ENCODE assay signal across 10 cellular contexts in the genomic region with DNA sequence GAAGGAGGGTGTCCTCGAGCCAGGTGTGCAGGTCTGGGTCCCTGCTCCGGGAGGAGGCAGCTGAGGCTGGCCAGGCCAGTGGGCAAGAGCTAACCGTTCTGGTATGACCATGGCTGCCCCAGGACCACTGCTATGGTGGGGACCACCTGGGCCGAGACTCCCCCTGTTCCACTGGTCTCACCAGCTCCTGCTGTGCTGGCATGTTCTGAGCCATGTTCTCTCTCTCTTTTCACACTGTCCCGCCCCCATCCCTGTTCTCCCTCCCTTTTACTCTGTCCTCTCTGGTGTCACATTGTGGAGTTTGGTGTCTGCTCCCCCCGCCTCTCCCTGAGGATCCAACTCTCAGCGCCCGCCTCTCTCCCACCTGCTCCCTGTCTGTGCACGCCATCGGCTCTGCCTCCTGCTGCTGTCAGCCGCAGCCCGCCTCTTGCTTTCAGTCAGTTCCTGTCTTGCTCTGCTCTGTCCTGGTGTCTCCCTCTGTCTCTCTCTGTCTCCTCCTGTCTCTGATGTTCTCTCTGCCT.
A peak's percentile ranks its signal among the peaks of the same experiment; 100 is the strongest.
DNase-seq lines count a peak whose midpoint lies in the region; ATAC-seq and TF ChIP-seq lines count a peak whose summit lies in the region.
"Had no signal": no experiment of that assay in that cellular context is flagged by ENCODE, and none has a peak within 500 bp of the region (broad histone marks: within the 10 kb centered on the region; RNA-seq: fewer than 3 reads in every experiment).

No MANE protein-coding gene starts in this region.

- H3K27ac ChIP-seq in C4-2B (peak overlapping the region; percentile 41), Panc1 (ENCODE audit: low read length) (no peak overlapping the region), ovary (peak overlapping the region; percentile 25 to 64)
- H3K27ac ChIP-seq: psoas muscle had no signal

- H3K27me3 Mint-ChIP-seq in progenitor cell of endocrine pancreas = peaks cover 4% of the 10 kb centered on the region

- POLR2A ChIA-PET in Panc1 (lab: Charles Lee) = no interaction called here

- ATAC-seq in Panc1 (peak; percentile 33), left ventricle myocardium superior (peak; percentile 13), GM19023 (IDR thresholded peaks at IDR 0.05; ENCODE audit: unreplicated experiment) (no peak)

- H3K4me3 ChIP-seq in Panc1 (ENCODE audit: low read depth in 2 of 2, low read length in 2 of 2) = no peak overlapping the region
- H3K4me3 ChIP-seq in ovary = no peak overlapping the region
- H3K4me3 ChIP-seq: psoas muscle had no signal

- no peak overlapping the region for H3K4me3 Mint-ChIP-seq in progenitor cell of endocrine pancreas (ENCODE audit: low read depth)

- no peak for TF ChIP-seq EP300 in ovary (IDR thresholded peaks at IDR 0.05)

- DNase-seq in Panc1 (ENCODE audit: low read depth, low spot score) (no peak), left ventricle myocardium superior (no peak), ovary (peak in 2 of 5 donors; percentile 29), G401 (ENCODE audit: low spot score) (no peak), progenitor cell of endocrine pancreas (ENCODE audit: low spot score, unreplicated experiment) (no peak), T-helper 1 cell (no peak)
- DNase-seq: KG1 had no signal

- no TSS peak for BruUV-seq in Panc1 (replicated peaks; lab: Mats Ljungman, UMichigan)

- no peaks in the 10 kb centered on the region for H3K4me1 Mint-ChIP-seq in progenitor cell of endocrine pancreas (ENCODE audit: low read depth)

- intact Hi-C loops in Panc1 (cut with micrococcal nuclease; ENCODE audit: unreplicated experiment) (no loop called here), left ventricle myocardium superior (cut with micrococcal nuclease) (loop anchor here (10.0 kb wide), 1 partner anchor 61 kb away; no protein-coding TSS in a partner anchor), ovary (cut with DNase I) (no loop called here)

- H3K4me1 ChIP-seq in Panc1 (ENCODE audit: control insufficient read depth, insufficient read depth, low read length) (0 out of 2 replicates have a peak, but pooled peaks cover 2% of the 10 kb centered on the region), ovary (ENCODE audit: insufficient read depth) (peaks cover 35% of the 10 kb centered on the region)
- H3K4me1 ChIP-seq: psoas muscle had no signal

- no peak for TF ChIP-seq POLR2A in ovary (IDR thresholded peaks at IDR 0.05)

- H3K27me3 ChIP-seq in Panc1 (ENCODE audit: control insufficient read depth, insufficient read depth, low read length) (no peaks in the 10 kb centered on the region), ovary (no peaks in the 10 kb centered on the region)

- no peaks in the 10 kb centered on the region for H3K36me3 Mint-ChIP-seq in progenitor cell of endocrine pancreas (ENCODE audit: insufficient read depth)

- in situ Hi-C loops in Panc1 (cut with HindIII; ENCODE audit: low pct_unique_long_range_greater_than_20kb, low sequenced_read_pairs) (no loop called here), G401 (cut with HindIII; ENCODE audit: low sequenced_read_pairs) (no loop called here)

- peaks cover 6% of the 10 kb centered on the region for H3K9me3 Mint-ChIP-seq in progenitor cell of endocrine pancreas (ENCODE audit: low read depth)

- TF ChIP-seq CTCF in C4-2B (conservative IDR thresholded peaks at IDR 0.05) (no peak), Panc1 (IDR thresholded peaks at IDR 0.05) (no peak), ovary (IDR thresholded peaks at IDR 0.05) (no peak), progenitor cell of endocrine pancreas (IDR thresholded peaks at IDR 0.05; ENCODE audit: unreplicated experiment) (no peak)

- 80 to 92% (median 86%) methylated on average over 12 of the region's 12 CpGs for WGBS in ovary, 3 donors

- H3K36me3 ChIP-seq in Panc1 (ENCODE audit: control insufficient read depth, insufficient read depth, low read length) (no peaks in the 10 kb centered on the region), ovary (no peaks in the 10 kb centered on the region)

- no peak overlapping the region for H3K27ac Mint-ChIP-seq in progenitor cell of endocrine pancreas

- CTCF ChIA-PET in Panc1 (lab: Charles Lee) = no interaction called here

- H3K9me3 ChIP-seq in Panc1 (ENCODE audit: control insufficient read depth, insufficient read depth, low read depth, low read length) (no peaks in the 10 kb centered on the region), ovary (no peaks in the 10 kb centered on the region)
- H3K9me3 ChIP-seq: psoas muscle had no signal
